Comparison of ENCODE assay signal across 8 cellular contexts in the genomic region with DNA sequence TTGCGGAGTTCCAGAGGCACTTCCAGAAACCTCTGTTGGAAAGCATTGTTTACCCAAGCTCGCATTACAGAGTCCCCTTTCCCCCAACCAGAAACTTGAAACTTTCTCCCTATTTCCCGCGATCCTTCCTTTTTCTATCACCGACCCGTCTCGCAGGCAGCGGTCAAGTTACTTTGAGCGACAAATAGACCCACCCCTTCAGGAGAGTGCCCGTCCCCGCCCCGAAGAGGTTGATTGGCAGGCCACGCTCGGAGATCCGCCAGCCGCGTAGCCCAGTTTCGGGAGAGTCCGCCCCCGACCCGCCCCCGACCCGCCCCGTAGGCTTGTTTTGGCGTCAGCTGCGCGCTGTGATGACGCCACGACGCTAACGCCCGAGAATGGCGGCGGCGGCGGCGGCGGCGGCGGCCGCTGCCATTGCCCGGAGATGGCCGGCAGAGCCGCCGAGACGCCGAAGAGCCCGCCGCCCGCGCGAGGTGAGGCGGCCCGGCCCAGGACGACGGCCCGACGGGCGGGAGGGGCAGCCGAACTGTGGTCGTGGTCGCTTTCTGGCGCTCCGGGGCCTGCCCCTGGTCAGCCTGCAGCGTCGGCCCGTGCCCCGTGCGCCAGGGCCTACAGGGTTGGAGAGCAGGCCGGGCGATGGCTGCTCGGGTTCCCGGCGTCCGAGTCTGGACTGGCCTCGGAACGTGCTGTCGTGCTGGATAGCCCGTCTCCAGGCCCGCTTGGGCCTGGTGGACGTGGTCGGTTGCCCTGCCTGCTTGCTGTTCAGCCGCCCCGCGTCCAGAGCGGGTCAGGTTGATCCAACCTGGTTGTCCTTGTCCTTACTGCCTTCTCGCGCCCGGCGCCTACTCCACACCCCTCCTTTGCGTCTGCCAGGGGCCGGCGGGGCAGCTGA. TPM values are rescaled to one million over a fixed set of nuclear protein-coding genes. Genes with fewer than 3 reads are reported as not detected.
A peak's percentile ranks its signal among the peaks of the same experiment; 100 is the strongest.
DNase-seq lines count a peak whose midpoint lies in the region; ATAC-seq and TF ChIP-seq lines count a peak whose summit lies in the region.

A gene (plus strand): TSS at position 356 of the 892 bp plus-strand sequence. CDS start 15,496 bp downstream, outside the sequence.

- H3K9me3 ChIP-seq in cardiac muscle cell (ENCODE audit: low read depth) (no peaks in the 10 kb centered on the region), parathyroid adenoma (ENCODE audit: control insufficient read depth, low read length) (no peaks in the 10 kb centered on the region), tibial nerve (no peaks in the 10 kb centered on the region)

- H3K9ac ChIP-seq in parathyroid adenoma: peak within 1 kb of the TSS; percentile 56

- TF ChIP-seq CTCF in GM12865 (IDR thresholded peaks at IDR 0.05; ENCODE audit: insufficient read depth, low read depth, low read length, missing control alignments) (no peak), cardiac muscle cell (IDR thresholded peaks at IDR 0.05; ENCODE audit: low read depth, low read length) (no peak), parathyroid adenoma (IDR thresholded peaks at IDR 0.05) (no peak), tibial nerve (IDR thresholded peaks at IDR 0.05) (peak in 1 of 5 experiments; percentile 42)

- H3K4me2 ChIP-seq in parathyroid adenoma (ENCODE audit: low read length): peak within 1 kb of the TSS; percentile 91

- 1% methylated on average over 33 to 57 of the region's 93 CpGs for WGBS in tibial nerve, 2 donors

- H3K27ac Mint-ChIP-seq in activated naive CD8-positive, alpha-beta T cell treated with anti-CD3 and anti-CD28 coated beads, Interleukin-2, amount 50 U/mL, for 24 hours: peak within 1 kb of the TSS; percentile 92

- H3K36me3 ChIP-seq in cardiac muscle cell (no peaks in the 10 kb centered on the region), parathyroid adenoma (ENCODE audit: control insufficient read depth, insufficient read depth, low read length) (no peaks in the 10 kb centered on the region), tibial nerve (no peaks in the 10 kb centered on the region)

- H3K4me3 ChIP-seq in GM12865 (ENCODE audit: low read depth, low read length): peak within 1 kb of the TSS; percentile 70
- peak within 1 kb of the TSS; percentile 96 for H3K4me3 ChIP-seq in cardiac muscle cell
- H3K4me3 ChIP-seq in parathyroid adenoma (ENCODE audit: low read depth, low read length): peak within 1 kb of the TSS; percentile 80
- H3K4me3 ChIP-seq in tibial nerve: peak within 1 kb of the TSS; percentile 64 to 98 (median 76)

- H3K79me2 ChIP-seq in parathyroid adenoma: peaks cover 39% of the 10 kb centered on the region

- TF ChIP-seq POLR2A in tibial nerve (IDR thresholded peaks at IDR 0.05): peak; percentile 60 to 92

- H3K27me3 ChIP-seq in cardiac muscle cell (no peaks in the 10 kb centered on the region), parathyroid adenoma (ENCODE audit: control insufficient read depth, insufficient read depth, low read length) (no peaks in the 10 kb centered on the region), tibial nerve (no peaks in the 10 kb centered on the region)

- peak; percentile 83 for ATAC-seq in HG02763 (IDR thresholded peaks at IDR 0.05; ENCODE audit: unreplicated experiment)
- peak; percentile 99 for ATAC-seq in activated naive CD8-positive, alpha-beta T cell treated with anti-CD3 and anti-CD28 coated beads, Interleukin-2, amount 50 U/mL, for 24 hours

- DNase-seq in GM12865 (ENCODE audit: low read depth) (peak; percentile 96), NCI-H1436 (lab: John Stamatoyannopoulos, UW) (peak; percentile 93), SW480 (ENCODE audit: low spot score) (peak; percentile 94), cardiac muscle cell (ENCODE audit: low read depth in 1 of 2, low spot score in 1 of 2) (peak; percentile 97), tibial nerve (ENCODE audit: low spot score in 2 of 2) (peak; percentile 94 to 95)
- DNase-seq in activated naive CD8-positive, alpha-beta T cell treated with anti-CD3 and anti-CD28 coated beads, Interleukin-2, amount 50 U/mL, for 24 hours: peak; percentile 96

- H3K4me1 ChIP-seq in cardiac muscle cell (ENCODE audit: low read depth) (peaks cover 9% of the 10 kb centered on the region), parathyroid adenoma (peaks cover 9% of the 10 kb centered on the region), tibial nerve (peaks cover 3 to 53% (median 32%) of the 10 kb centered on the region in 4 donors)

- peak within 1 kb of the TSS; percentile 88 for H2AFZ ChIP-seq in parathyroid adenoma

- peaks cover 36% of the 10 kb centered on the region for H3K4me1 Mint-ChIP-seq in activated naive CD8-positive, alpha-beta T cell treated with anti-CD3 and anti-CD28 coated beads, Interleukin-2, amount 50 U/mL, for 24 hours

- peak within 1 kb of the TSS; percentile 94 for H3K4me3 Mint-ChIP-seq in activated naive CD8-positive, alpha-beta T cell treated with anti-CD3 and anti-CD28 coated beads, Interleukin-2, amount 50 U/mL, for 24 hours

- H3K36me3 Mint-ChIP-seq in activated naive CD8-positive, alpha-beta T cell treated with anti-CD3 and anti-CD28 coated beads, Interleukin-2, amount 50 U/mL, for 24 hours (ENCODE audit: low read depth): peaks cover 5% of the 10 kb centered on the region

- no peaks in the 10 kb centered on the region for H3K27me3 Mint-ChIP-seq in activated naive CD8-positive, alpha-beta T cell treated with anti-CD3 and anti-CD28 coated beads, Interleukin-2, amount 50 U/mL, for 24 hours

- peak within 1 kb of the TSS; percentile 98 for H3K27ac ChIP-seq in cardiac muscle cell
- H3K27ac ChIP-seq in parathyroid adenoma: peak within 1 kb of the TSS; percentile 82
- peak within 1 kb of the TSS; percentile 82 to 99 (median 94) for H3K27ac ChIP-seq in tibial nerve

- TF ChIP-seq EP300 in tibial nerve (IDR thresholded peaks at IDR 0.05): peak; percentile 50 to 76

- H3K9me3 Mint-ChIP-seq in activated naive CD8-positive, alpha-beta T cell treated with anti-CD3 and anti-CD28 coated beads, Interleukin-2, amount 50 U/mL, for 24 hours: no peaks in the 10 kb centered on the region

RNA-seq across cellular contexts. Expression of the gene that starts here (rescaled TPM):
- total RNA-seq in cardiac muscle cell (31.0 and 31.6 TPM in 2 replicates), tibial nerve (10 to 100 TPM; 22.2 to 30.8 (median 24.2) TPM)
- 46.7 and 48.8 TPM in 2 replicates for polyA plus RNA-seq in cardiac muscle cell

Comparison
In these comparisons a context has a peak if more than half of its experiments do, and no peak if none do; other contexts are left out.
1. Peak in every context shown above with its lines: DNase-seq, ATAC-seq, H3K4me3 ChIP-seq and H3K27ac ChIP-seq.